21 cellular contexts compared by ENCODE assay signal in genomic region chr11:64542172-64543125, GRCh38. TPM values are rescaled to one million over a fixed set of nuclear protein-coding genes. Genes with fewer than 3 reads are reported as not detected.
DNase-seq lines count a peak whose midpoint lies in the region; ATAC-seq, FAIRE-seq and TF ChIP-seq lines count a peak whose summit lies in the region.
"Had no signal": no experiment of that assay in that cellular context is flagged by ENCODE, and none has a peak within 500 bp of the region (broad histone marks: within the 10 kb centered on the region; RNA-seq: fewer than 3 reads in every experiment).

No MANE protein-coding gene starts in this region.

- H3K9ac ChIP-seq in mammary epithelial cell (ENCODE audit: insufficient read depth, low read length) (peak overlapping the region; percentile 34), keratinocyte (ENCODE audit: control insufficient read depth, extremely low read depth, insufficient read depth, low read length) (peak overlapping the region; percentile 4)

- H2AFZ ChIP-seq in mammary epithelial cell (ENCODE audit: low read depth, low read length) (peak overlapping the region; percentile 85), keratinocyte (ENCODE audit: control insufficient read depth, low read length) (peak overlapping the region; percentile 21)

- H3K4me3 ChIP-seq in mammary epithelial cell (replicated peaks in 1 of 3; ENCODE audit: insufficient read depth in 1 of 3, low read depth in 2 of 3, low read length in 3 of 3), result no peak overlapping the region
- H3K4me3 ChIP-seq in keratinocyte (ENCODE audit: control insufficient read depth in 2 of 3, extremely low read depth in 1 of 3, insufficient read depth in 2 of 3, low read depth in 1 of 3, low read length in 3 of 3), result no peak overlapping the region
- H3K4me3 ChIP-seq: A549, SJSA1 had no signal

- peaks cover 4% of the 10 kb centered on the region for H3K4me1 Mint-ChIP-seq in type B pancreatic cell (ENCODE audit: unreplicated experiment)
- H3K4me1 Mint-ChIP-seq: CD4-positive, alpha-beta memory T cell had no signal

- ATAC-seq in HG02678 (IDR thresholded peaks at IDR 0.05; ENCODE audit: unreplicated experiment), result no peak
- ATAC-seq: A549 had no signal

- DNase-seq in HPDE6-E6E7 (ENCODE audit: extremely low spot score) (peak; percentile 80), mammary epithelial cell (peak; percentile 80), keratinocyte (ENCODE audit: low read depth, low spot score) (peak; percentile 76), type B pancreatic cell (ENCODE audit: extremely low spot score, unreplicated experiment) (no peak), NCI-H1105 treated with DMSO at 0.1 percent for 48 hours (lab: John Stamatoyannopoulos, UW) (no peak), hippocampal formation (lab: John Stamatoyannopoulos, UW) (no peak)
- DNase-seq: CD4-positive, alpha-beta memory T cell; DMS153; KG1; NCI-H1417 treated with DMSO at 0.1 percent for 48 hours; NCI-H187 treated with DMSO at 0.1 percent for 48 hours; NCI-H2227 treated with DMSO at 0.1 percent for 48 hours; NCI-H524 treated with DMSO at 0.1 percent for 48 hours had no signal

- H4K20me1 ChIP-seq in mammary epithelial cell (ENCODE audit: insufficient read depth, low read length), result no peaks in the 10 kb centered on the region
- H4K20me1 ChIP-seq in keratinocyte (ENCODE audit: control insufficient read depth, extremely low read depth, insufficient read depth, low read length), result no peaks in the 10 kb centered on the region

- H3K9me1 ChIP-seq in keratinocyte (ENCODE audit: control insufficient read depth, extremely low read depth, insufficient read depth, low read length), result peaks cover 3% of the 10 kb centered on the region

- in situ Hi-C loops in mammary epithelial cell (cut with MboI; ENCODE audit: low sequenced_read_pairs in 2 of 2), result no loop called here

- H3K27ac ChIP-seq in mammary epithelial cell (ENCODE audit: insufficient read depth, low read depth, low read length), result peak overlapping the region; percentile 89
- H3K27ac ChIP-seq in keratinocyte (ENCODE audit: control insufficient read depth, insufficient read depth, low read length), result peak overlapping the region; percentile 59
- H3K27ac ChIP-seq: A549, SJSA1 had no signal

- H3K36me3 Mint-ChIP-seq in type B pancreatic cell, result no peaks in the 10 kb centered on the region
- H3K36me3 Mint-ChIP-seq: CD4-positive, alpha-beta memory T cell had no signal

- BruUV-seq in mammary epithelial cell (replicated peaks; lab: Mats Ljungman, UMichigan), result TSS peak; percentile 37

- H3K4me1 ChIP-seq in mammary epithelial cell (ENCODE audit: insufficient read depth, low read length) (peaks cover 50% of the 10 kb centered on the region), keratinocyte (ENCODE audit: control insufficient read depth, extremely low read depth, insufficient read depth, low read length) (peaks cover 43% of the 10 kb centered on the region)

- no peaks in the 10 kb centered on the region for H3K9me3 Mint-ChIP-seq in type B pancreatic cell
- H3K9me3 Mint-ChIP-seq: CD4-positive, alpha-beta memory T cell had no signal

- CTCF ChIA-PET in mammary epithelial cell (lab: Charles Lee; ENCODE audit: low non-redundant PET), result no interaction called here

- TF ChIP-seq CTCF in mammary epithelial cell (conservative IDR thresholded peaks at IDR 0.05 in 1 of 2, IDR thresholded peaks at IDR 0.05 in 1 of 2; ENCODE audit: extremely low read depth in 1 of 2, insufficient read depth in 1 of 2, low read depth in 1 of 2, low read length in 2 of 2), result no peak
- TF ChIP-seq CTCF in keratinocyte (optimal IDR thresholded peaks at IDR 0.05 in 1 of 3, IDR thresholded peaks at IDR 0.05 in 1 of 3, conservative IDR thresholded peaks at IDR 0.05 in 1 of 3; ENCODE audit: extremely low read depth in 1 of 3, insufficient read depth in 2 of 3, low read length in 3 of 3), result no peak
- no peak for TF ChIP-seq CTCF in type B pancreatic cell (conservative IDR thresholded peaks at IDR 0.05)

- dilution Hi-C loops in mammary epithelial cell (cut with HindIII; ENCODE audit: low sequenced_read_pairs) (loop anchor here (5.0 kb wide), 4 partner anchors 45 to 210 kb away; no protein-coding TSS in a partner anchor), keratinocyte (cut with MboI; ENCODE audit: extremely low pct_ligation_motif_present, low sequenced_read_pairs) (no loop called here)

- H3K27me3 ChIP-seq in mammary epithelial cell (ENCODE audit: insufficient read depth, low read length) (no peaks in the 10 kb centered on the region), keratinocyte (ENCODE audit: control insufficient read depth, extremely low read depth, insufficient read depth, low read length) (peaks cover 7% of the 10 kb centered on the region)
- H3K27me3 ChIP-seq: SJSA1 had no signal

- H3K36me3 ChIP-seq in mammary epithelial cell (ENCODE audit: insufficient read depth, low read length) (no peaks in the 10 kb centered on the region), keratinocyte (ENCODE audit: control insufficient read depth in 2 of 2, extremely low read depth in 1 of 2, insufficient read depth in 2 of 2, low read length in 2 of 2) (no peaks in the 10 kb centered on the region)
- H3K36me3 ChIP-seq: SJSA1 had no signal

- FAIRE-seq in keratinocyte (lab: Jason Lieb, UNC), result peak; percentile 85
- FAIRE-seq: A549, GM12892, GM18507 had no signal

- peak overlapping the region; percentile 80 for H3K27ac Mint-ChIP-seq in type B pancreatic cell
- H3K27ac Mint-ChIP-seq: CD4-positive, alpha-beta memory T cell had no signal

- no peaks in the 10 kb centered on the region for H3K9me3 ChIP-seq in mammary epithelial cell (replicated peaks; ENCODE audit: insufficient read depth, low read length)
- no peaks in the 10 kb centered on the region for H3K9me3 ChIP-seq in keratinocyte (ENCODE audit: control insufficient read depth, low read depth, low read length)

- H3K27me3 Mint-ChIP-seq in type B pancreatic cell, result peaks cover 5% of the 10 kb centered on the region

- H3K4me3 Mint-ChIP-seq in type B pancreatic cell, result no peak overlapping the region
- H3K4me3 Mint-ChIP-seq: CD4-positive, alpha-beta memory T cell had no signal

- peak overlapping the region; percentile 77 for H3K4me2 ChIP-seq in mammary epithelial cell (ENCODE audit: insufficient read depth, low read depth, low read length)
- peak overlapping the region; percentile 37 for H3K4me2 ChIP-seq in keratinocyte (ENCODE audit: control insufficient read depth, extremely low read depth, insufficient read depth, low read depth, low read length)
- H3K4me2 ChIP-seq: A549 had no signal

- WGBS in mammary epithelial cell (ENCODE audit: low coverage, missing lambda C conversion rate), result 4% methylated on average over 20 of the region's 35 CpGs

- intact Hi-C loops in mammary epithelial cell (cut with micrococcal nuclease), result no loop called here

- no peaks in the 10 kb centered on the region for H3K79me2 ChIP-seq in mammary epithelial cell (ENCODE audit: insufficient read depth, low read length)
- H3K79me2 ChIP-seq in keratinocyte (ENCODE audit: control insufficient read depth, insufficient read depth, low read length), result no peaks in the 10 kb centered on the region

RNA-seq across cellular contexts. Expression of gene SLC22A11, which starts 13.3 kb away (rescaled TPM):
- total RNA-seq in mammary epithelial cell (not detected), type B pancreatic cell (ENCODE audit: low replicate concordance) (0.59 and 0.65 TPM in 2 replicates)
- polyA plus RNA-seq in mammary epithelial cell (not detected), keratinocyte (not detected in 3 replicates)
- polyA minus RNA-seq in mammary epithelial cell (not detected), keratinocyte (not detected in 3 replicates)
- polyA plus RNA-seq in keratinocyte (2011; ENCODE audit: low read depth), result not detected
- polyA plus RNA-seq in keratinocyte (2011; cell fraction: cytosol; rRNA removed), result 0.08 TPM in 1 of 2 replicates, not detected in the other
- not detected in 2 replicates for polyA plus RNA-seq in keratinocyte (2011; cell fraction: nucleus; rRNA removed)
- not detected in 2 replicates for polyA plus RNA-seq in keratinocyte (2012; ENCODE audit: low replicate concordance)
- not detected for polyA minus RNA-seq in keratinocyte (2011; cell fraction: cytosol; rRNA and poly(A)+ RNA removed)
- not detected in 2 replicates for polyA minus RNA-seq in keratinocyte (2011; cell fraction: nucleus; rRNA and poly(A)+ RNA removed)
- total RNA-seq: CD4-positive, alpha-beta memory T cell; H4; SJSA1 had no signal
- polyA plus RNA-seq: BJ; CD4-positive, alpha-beta memory T cell had no signal

RNA-seq across cellular contexts. Expression of gene SLC22A12, which starts 48.6 kb away (rescaled TPM):
- total RNA-seq in mammary epithelial cell (not detected), type B pancreatic cell (ENCODE audit: low replicate concordance) (not detected in 2 replicates)
- polyA plus RNA-seq in mammary epithelial cell (not detected), keratinocyte (not detected in 3 replicates)
- polyA minus RNA-seq in mammary epithelial cell (not detected), keratinocyte (not detected in 3 replicates)
- polyA plus RNA-seq in keratinocyte (2011; ENCODE audit: low read depth), result not detected
- polyA plus RNA-seq in keratinocyte (2011; cell fraction: cytosol; rRNA removed), result not detected in 2 replicates
- polyA plus RNA-seq in keratinocyte (2011; cell fraction: nucleus; rRNA removed), result not detected in 2 replicates
- not detected in 2 replicates for polyA plus RNA-seq in keratinocyte (2012; ENCODE audit: low replicate concordance)
- not detected for polyA minus RNA-seq in keratinocyte (2011; cell fraction: cytosol; rRNA and poly(A)+ RNA removed)
- not detected in 2 replicates for polyA minus RNA-seq in keratinocyte (2011; cell fraction: nucleus; rRNA and poly(A)+ RNA removed)
- total RNA-seq: CD4-positive, alpha-beta memory T cell; H4; HT-29; SJSA1 had no signal
- polyA plus RNA-seq: A549; BJ; CD4-positive, alpha-beta memory T cell had no signal

Comparison
In these comparisons a context has a peak if more than half of its experiments do, and no peak if none do; other contexts are left out.
1. DNase-seq: peak in HPDE6-E6E7 (single experiment), mammary epithelial cell (single experiment) and keratinocyte (single experiment); none in type B pancreatic cell (single experiment), NCI-H1105 treated with DMSO at 0.1 percent for 48 hours (single experiment) and hippocampal formation (0 of 2).